Comparison of ENCODE assay signal across 6 cellular contexts in the genomic region with DNA sequence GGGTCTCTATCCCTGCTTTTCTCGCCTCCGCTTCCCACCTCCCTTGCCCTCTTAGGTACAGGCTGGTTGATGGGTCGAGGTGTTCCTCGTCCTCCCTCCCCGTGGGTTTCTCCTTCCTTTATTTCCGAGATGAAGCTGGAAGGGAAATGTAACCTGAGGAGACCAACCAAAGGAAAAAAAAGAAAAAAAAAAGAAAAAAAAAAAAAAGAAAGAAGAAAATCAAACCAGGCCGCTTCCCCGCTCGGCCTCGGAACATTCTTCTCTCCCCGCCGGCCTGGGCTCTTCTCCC. TPM values are rescaled to one million over a fixed set of nuclear protein-coding genes. Genes with fewer than 3 reads are reported as not detected.
DNase-seq lines count a peak whose midpoint lies in the region; ATAC-seq and TF ChIP-seq lines count a peak whose summit lies in the region.

No MANE protein-coding gene starts in this region.

- DNase-seq in NCI-H2227 (lab: John Stamatoyannopoulos, UW; ENCODE audit: unreplicated experiment) (peak; percentile 55), NCI-H2227 treated with DMSO at 0.1 percent for 48 hours (lab: John Stamatoyannopoulos, UW) (no peak), fibroblast of the aortic adventitia (ENCODE audit: low read depth) (no peak), thoracic aorta (ENCODE audit: low spot score) (no peak), Ammon's horn (ENCODE audit: low spot score) (no peak), NCI-H69 (lab: John Stamatoyannopoulos, UW) (no peak)

- peak overlapping the region; percentile 96 to 98 for H3K27ac ChIP-seq in thoracic aorta

- no peak for ATAC-seq in thoracic aorta (ENCODE audit: insufficient number of reproducible peaks, low FRiP score, low read depth)

- no peaks in the 10 kb centered on the region for H3K36me3 ChIP-seq in thoracic aorta

- H3K27me3 ChIP-seq in thoracic aorta (replicated peaks; ENCODE audit: insufficient read depth), result no peaks in the 10 kb centered on the region

- TF ChIP-seq CTCF in fibroblast of the aortic adventitia (IDR thresholded peaks at IDR 0.05; ENCODE audit: insufficient read depth, low read length) (no peak), thoracic aorta (IDR thresholded peaks at IDR 0.05) (no peak)

- H3K4me3 ChIP-seq in fibroblast of the aortic adventitia (ENCODE audit: low read depth, low read length) (peak overlapping the region; percentile 63), thoracic aorta (peak overlapping the region; percentile 97)

- no peaks in the 10 kb centered on the region for H3K9me3 ChIP-seq in thoracic aorta

- H3K4me1 ChIP-seq in thoracic aorta (ENCODE audit: control insufficient read depth in 1 of 2, low read depth in 2 of 2), result peaks cover 10 to 38% of the 10 kb centered on the region in 2 donors

RNA-seq across cellular contexts. Expression of gene NFATC4, which starts 1.7 kb away (rescaled TPM):
- total RNA-seq in fibroblast of the aortic adventitia (ENCODE audit: low replicate concordance), result 77.9 and 221 TPM in 2 replicates
- total RNA-seq in thoracic aorta, result 10 to 100 TPM; 62.0 to 84.5 TPM

RNA-seq across cellular contexts. Expression of gene RIPK3, which starts 26.5 kb away (rescaled TPM):
- total RNA-seq in fibroblast of the aortic adventitia (ENCODE audit: low replicate concordance) (0.99 and 3.0 TPM in 2 replicates), thoracic aorta (10 to 100 TPM in 1 of 2 donors, 1 to 10 TPM in 1; 6.8 to 17.9 TPM)

RNA-seq across cellular contexts. Expression of gene ADCY4, which starts 31.4 kb away (rescaled TPM):
- total RNA-seq in fibroblast of the aortic adventitia (ENCODE audit: low replicate concordance), result 1.2 and 6.3 TPM in 2 replicates
- 10 to 100 TPM; 25.5 to 28.7 TPM for total RNA-seq in thoracic aorta

RNA-seq across cellular contexts. Expression of gene NYNRIN, which starts 32.5 kb away (rescaled TPM):
- total RNA-seq in fibroblast of the aortic adventitia (ENCODE audit: low replicate concordance) (14.1 and 45.1 TPM in 2 replicates), thoracic aorta (10 to 100 TPM in 1 of 2 donors, 1 to 10 TPM in 1; 9.5 to 11.6 TPM)

RNA-seq across cellular contexts. Expression of gene LTB4R, which starts 55.0 kb away (rescaled TPM):
- total RNA-seq in fibroblast of the aortic adventitia (ENCODE audit: low replicate concordance) (0.98 and 1.5 TPM in 2 replicates), thoracic aorta (10 to 100 TPM in 1 of 2 donors, 1 to 10 TPM in 1; 8.9 to 13.1 TPM)
